Comparison of ENCODE assay signal across 1 cellular context in the genomic region with DNA sequence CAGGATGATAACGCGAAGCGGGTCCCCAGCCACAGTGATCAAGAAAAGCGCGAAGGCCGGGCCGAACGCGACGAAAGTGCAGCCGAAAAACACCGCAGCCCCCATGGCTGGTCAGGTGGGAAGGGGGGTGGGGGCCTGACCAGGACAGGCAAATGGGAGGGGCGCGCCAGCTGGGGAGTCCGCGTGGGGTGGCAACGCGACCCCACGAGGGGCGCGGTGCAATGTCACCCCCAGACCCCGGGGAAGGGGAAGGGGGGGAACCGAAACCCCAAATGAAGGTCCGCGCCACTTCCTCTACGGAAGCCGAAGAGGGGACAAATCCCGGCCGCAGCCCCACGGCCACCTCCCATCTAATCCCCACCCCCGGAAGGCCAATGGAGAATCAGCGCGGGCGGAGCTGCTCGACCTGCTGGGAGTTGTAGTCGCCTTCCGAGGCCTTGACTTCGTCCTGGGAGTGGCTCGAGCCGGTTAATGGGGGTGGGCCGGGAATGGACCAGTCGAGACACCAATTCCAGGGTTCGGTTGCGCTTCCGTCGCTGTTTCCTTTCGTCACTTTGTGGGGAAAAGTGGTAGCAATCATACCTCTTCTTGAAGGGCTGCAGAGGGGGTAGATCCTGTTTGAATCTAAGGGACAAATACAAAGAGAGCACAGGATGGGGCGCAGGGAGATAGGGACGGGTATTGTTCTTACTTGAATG.
TF ChIP-seq lines count a peak whose summit lies in the region.

APH1A (minus strand) TSS at position 311 of the 698 bp plus-strand sequence; CDS start at position 105, 206 bp downstream.

TF ChIP-seq in HepG2, 621 proteins besides CTCF, POLR2A, EP300 and RAD21 (continued from another document):
- TF ChIP-seq ZNF513 (CRISPR knock-in tag; conservative IDR thresholded peaks at IDR 0.05) (no peak), HNF1B (CRISPR knock-in tag; IDR thresholded peaks at IDR 0.05) (peak; percentile 74; the same call in 1 of the 2 replicates), ZNF512 (CRISPR knock-in tag; IDR thresholded peaks at IDR 0.05) (no peak), ZNF782 (CRISPR knock-in tag; IDR thresholded peaks at IDR 0.05; ENCODE audit: borderline replicate concordance) (no peak), KAT8 (CRISPR knock-in tag; IDR thresholded peaks at IDR 0.05) (peak; percentile 95), WIZ (CRISPR knock-in tag; IDR thresholded peaks at IDR 0.05) (no peak), ZNF563 (CRISPR knock-in tag; IDR thresholded peaks at IDR 0.05) (no peak), SRSF9 (IDR thresholded peaks at IDR 0.05; ENCODE audit: borderline replicate concordance, insufficient read depth, low read depth, low read length, poor library complexity, severe bottlenecking) (no peak), GATA4 (IDR thresholded peaks at IDR 0.05; ENCODE audit: borderline replicate concordance, low read depth) (no peak; the same call in 1 of the 2 replicates), ZNF652 (CRISPR knock-in tag; IDR thresholded peaks at IDR 0.05; ENCODE audit: borderline replicate concordance, low read depth) (no peak), RFX1 (IDR thresholded peaks at IDR 0.05) (no peak), ZBTB7A (CRISPR knock-in tag; IDR thresholded peaks at IDR 0.05) (peak; percentile 72; the same call in 1 of the 2 replicates), HNF4G (IDR thresholded peaks at IDR 0.05; ENCODE audit: borderline replicate concordance, low read depth, low read length) (peak; percentile 51; the same call in 1 of the 2 replicates), HNF4G (CRISPR knock-in tag; IDR thresholded peaks at IDR 0.05; ENCODE audit: borderline replicate concordance, low read depth) (no peak), ZNF549 (CRISPR knock-in tag; IDR thresholded peaks at IDR 0.05) (no peak), NCOA1 (CRISPR knock-in tag; IDR thresholded peaks at IDR 0.05) (no peak), ARHGAP35 (CRISPR knock-in tag; IDR thresholded peaks at IDR 0.05; ENCODE audit: borderline replicate concordance) (no peak)
- TF ChIP-seq, protein P1, sequence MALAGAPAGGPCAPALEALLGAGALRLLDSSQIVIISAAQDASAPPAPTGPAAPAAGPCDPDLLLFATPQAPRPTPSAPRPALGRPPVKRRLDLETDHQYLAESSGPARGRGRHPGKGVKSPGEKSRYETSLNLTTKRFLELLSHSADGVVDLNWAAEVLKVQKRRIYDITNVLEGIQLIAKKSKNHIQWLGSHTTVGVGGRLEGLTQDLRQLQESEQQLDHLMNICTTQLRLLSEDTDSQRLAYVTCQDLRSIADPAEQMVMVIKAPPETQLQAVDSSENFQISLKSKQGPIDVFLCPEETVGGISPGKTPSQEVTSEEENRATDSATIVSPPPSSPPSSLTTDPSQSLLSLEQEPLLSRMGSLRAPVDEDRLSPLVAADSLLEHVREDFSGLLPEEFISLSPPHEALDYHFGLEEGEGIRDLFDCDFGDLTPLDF (CRISPR knock-in tag; IDR thresholded peaks at IDR 0.05), result peak; percentile 86; the same call in 1 of the 2 replicates
- TF ChIP-seq, protein P2, sequence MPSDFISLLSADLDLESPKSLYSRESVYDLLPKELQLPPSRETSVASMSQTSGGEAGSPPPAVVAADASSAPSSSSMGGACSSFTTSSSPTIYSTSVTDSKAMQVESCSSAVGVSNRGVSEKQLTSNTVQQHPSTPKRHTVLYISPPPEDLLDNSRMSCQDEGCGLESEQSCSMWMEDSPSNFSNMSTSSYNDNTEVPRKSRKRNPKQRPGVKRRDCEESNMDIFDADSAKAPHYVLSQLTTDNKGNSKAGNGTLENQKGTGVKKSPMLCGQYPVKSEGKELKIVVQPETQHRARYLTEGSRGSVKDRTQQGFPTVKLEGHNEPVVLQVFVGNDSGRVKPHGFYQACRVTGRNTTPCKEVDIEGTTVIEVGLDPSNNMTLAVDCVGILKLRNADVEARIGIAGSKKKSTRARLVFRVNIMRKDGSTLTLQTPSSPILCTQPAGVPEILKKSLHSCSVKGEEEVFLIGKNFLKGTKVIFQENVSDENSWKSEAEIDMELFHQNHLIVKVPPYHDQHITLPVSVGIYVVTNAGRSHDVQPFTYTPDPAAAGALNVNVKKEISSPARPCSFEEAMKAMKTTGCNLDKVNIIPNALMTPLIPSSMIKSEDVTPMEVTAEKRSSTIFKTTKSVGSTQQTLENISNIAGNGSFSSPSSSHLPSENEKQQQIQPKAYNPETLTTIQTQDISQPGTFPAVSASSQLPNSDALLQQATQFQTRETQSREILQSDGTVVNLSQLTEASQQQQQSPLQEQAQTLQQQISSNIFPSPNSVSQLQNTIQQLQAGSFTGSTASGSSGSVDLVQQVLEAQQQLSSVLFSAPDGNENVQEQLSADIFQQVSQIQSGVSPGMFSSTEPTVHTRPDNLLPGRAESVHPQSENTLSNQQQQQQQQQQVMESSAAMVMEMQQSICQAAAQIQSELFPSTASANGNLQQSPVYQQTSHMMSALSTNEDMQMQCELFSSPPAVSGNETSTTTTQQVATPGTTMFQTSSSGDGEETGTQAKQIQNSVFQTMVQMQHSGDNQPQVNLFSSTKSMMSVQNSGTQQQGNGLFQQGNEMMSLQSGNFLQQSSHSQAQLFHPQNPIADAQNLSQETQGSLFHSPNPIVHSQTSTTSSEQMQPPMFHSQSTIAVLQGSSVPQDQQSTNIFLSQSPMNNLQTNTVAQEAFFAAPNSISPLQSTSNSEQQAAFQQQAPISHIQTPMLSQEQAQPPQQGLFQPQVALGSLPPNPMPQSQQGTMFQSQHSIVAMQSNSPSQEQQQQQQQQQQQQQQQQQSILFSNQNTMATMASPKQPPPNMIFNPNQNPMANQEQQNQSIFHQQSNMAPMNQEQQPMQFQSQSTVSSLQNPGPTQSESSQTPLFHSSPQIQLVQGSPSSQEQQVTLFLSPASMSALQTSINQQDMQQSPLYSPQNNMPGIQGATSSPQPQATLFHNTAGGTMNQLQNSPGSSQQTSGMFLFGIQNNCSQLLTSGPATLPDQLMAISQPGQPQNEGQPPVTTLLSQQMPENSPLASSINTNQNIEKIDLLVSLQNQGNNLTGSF (CRISPR knock-in tag; IDR thresholded peaks at IDR 0.05), result 0 out of 2 replicates have a peak, but pooled peaks have one; percentile 66
- TF ChIP-seq, protein P3, sequence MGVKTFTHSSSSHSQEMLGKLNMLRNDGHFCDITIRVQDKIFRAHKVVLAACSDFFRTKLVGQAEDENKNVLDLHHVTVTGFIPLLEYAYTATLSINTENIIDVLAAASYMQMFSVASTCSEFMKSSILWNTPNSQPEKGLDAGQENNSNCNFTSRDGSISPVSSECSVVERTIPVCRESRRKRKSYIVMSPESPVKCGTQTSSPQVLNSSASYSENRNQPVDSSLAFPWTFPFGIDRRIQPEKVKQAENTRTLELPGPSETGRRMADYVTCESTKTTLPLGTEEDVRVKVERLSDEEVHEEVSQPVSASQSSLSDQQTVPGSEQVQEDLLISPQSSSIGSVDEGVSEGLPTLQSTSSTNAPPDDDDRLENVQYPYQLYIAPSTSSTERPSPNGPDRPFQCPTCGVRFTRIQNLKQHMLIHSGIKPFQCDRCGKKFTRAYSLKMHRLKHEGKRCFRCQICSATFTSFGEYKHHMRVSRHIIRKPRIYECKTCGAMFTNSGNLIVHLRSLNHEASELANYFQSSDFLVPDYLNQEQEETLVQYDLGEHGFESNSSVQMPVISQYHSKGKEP (CRISPR knock-in tag; IDR thresholded peaks at IDR 0.05), result no peak
- TF ChIP-seq, protein P4, sequence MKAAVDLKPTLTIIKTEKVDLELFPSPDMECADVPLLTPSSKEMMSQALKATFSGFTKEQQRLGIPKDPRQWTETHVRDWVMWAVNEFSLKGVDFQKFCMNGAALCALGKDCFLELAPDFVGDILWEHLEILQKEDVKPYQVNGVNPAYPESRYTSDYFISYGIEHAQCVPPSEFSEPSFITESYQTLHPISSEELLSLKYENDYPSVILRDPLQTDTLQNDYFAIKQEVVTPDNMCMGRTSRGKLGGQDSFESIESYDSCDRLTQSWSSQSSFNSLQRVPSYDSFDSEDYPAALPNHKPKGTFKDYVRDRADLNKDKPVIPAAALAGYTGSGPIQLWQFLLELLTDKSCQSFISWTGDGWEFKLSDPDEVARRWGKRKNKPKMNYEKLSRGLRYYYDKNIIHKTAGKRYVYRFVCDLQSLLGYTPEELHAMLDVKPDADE (CRISPR knock-in tag; IDR thresholded peaks at IDR 0.05), result no peak
- TF ChIP-seq, protein P5, sequence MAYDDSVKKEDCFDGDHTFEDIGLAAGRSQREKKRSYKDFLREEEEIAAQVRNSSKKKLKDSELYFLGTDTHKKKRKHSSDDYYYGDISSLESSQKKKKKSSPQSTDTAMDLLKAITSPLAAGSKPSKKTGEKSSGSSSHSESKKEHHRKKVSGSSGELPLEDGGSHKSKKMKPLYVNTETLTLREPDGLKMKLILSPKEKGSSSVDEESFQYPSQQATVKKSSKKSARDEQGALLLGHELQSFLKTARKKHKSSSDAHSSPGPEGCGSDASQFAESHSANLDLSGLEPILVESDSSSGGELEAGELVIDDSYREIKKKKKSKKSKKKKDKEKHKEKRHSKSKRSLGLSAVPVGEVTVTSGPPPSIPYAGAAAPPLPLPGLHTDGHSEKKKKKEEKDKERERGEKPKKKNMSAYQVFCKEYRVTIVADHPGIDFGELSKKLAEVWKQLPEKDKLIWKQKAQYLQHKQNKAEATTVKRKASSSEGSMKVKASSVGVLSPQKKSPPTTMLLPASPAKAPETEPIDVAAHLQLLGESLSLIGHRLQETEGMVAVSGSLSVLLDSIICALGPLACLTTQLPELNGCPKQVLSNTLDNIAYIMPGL (CRISPR knock-in tag; IDR thresholded peaks at IDR 0.05; ENCODE audit: borderline replicate concordance in 1 of 2, low read depth in 1 of 2), result peak in 1 of 2 experiments; percentile 54; a peak in 2 of 4 replicates
